In genomic region chr2:2662037-2662846, GRCh38 we compare ENCODE assay signal across 1 cellular context.
TF ChIP-seq lines count a peak whose summit lies in the region.

No MANE protein-coding gene starts in this region.

TF ChIP-seq in K562, 482 proteins besides CTCF, POLR2A, EP300 and RAD21 (continued from another document):
- TF ChIP-seq ETS1 (conservative IDR thresholded peaks at IDR 0.05; ENCODE audit: control insufficient read depth, low read depth, low read length) (no peak), POLR2G (IDR thresholded peaks at IDR 0.05; ENCODE audit: low read depth, low read length) (no peak)
